ENCODE assay signal across 20 cellular contexts in the genomic region with DNA sequence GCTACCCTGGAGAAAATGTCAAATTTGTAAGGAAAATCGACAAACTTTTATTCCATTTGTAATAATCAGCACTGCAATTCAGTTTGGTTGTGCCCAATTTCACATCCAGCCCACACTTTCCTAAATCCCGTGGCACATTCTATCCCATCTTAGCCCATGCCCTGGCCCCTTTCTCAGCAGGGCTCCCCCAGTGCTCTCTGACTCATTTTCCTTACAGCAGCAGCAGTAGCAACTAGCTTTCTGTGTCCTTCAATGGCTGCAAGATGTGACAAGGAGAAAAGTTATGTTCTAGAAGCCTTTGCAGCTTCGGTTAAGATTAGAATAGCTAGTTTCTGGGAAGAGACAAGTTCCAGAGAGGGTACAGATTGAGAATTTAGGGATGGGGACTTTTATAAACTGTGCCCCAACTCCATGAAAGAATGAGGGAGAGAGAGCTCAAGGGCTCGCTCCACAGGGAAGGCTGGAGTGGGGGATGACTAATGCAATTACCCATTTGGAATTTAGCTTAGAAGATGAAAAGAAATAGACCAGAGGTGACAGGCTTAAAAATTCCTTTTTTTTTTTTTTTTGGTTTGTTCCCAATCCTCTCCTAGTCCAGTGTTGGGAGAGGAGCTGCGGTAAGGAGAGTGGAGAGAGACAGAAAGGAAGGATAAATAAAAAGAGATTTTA. TPM values are rescaled to one million over a fixed set of nuclear protein-coding genes. Genes with fewer than 3 reads are reported as not detected.
DNase-seq lines count a peak whose midpoint lies in the region; ATAC-seq, FAIRE-seq and TF ChIP-seq lines count a peak whose summit lies in the region.
"Had no signal": no experiment of that assay in that cellular context is flagged by ENCODE, and none has a peak within 500 bp of the region (broad histone marks: within the 10 kb centered on the region; RNA-seq: fewer than 3 reads in every experiment).

No MANE protein-coding gene starts in this region.

- DNase-seq in GM23338 (ENCODE audit: low spot score) (no peak), RPMI7951 (ENCODE audit: low read depth) (peak; percentile 78), H1 (ENCODE audit: low read depth in 1 of 2, low spot score in 2 of 2) (no peak), trophoblast cell (peak in 1 of 2 donors; percentile 33), DMS79 (lab: John Stamatoyannopoulos, UW) (no peak)
- DNase-seq in stimulated activated CD4-positive, alpha-beta T cell treated with anti-CD3 and anti-CD28 coated beads, Interleukin-12 subunit alpha, Interleukin-12 subunit beta, amount 100 ng/mL, for 4 hours: no peak
- DNase-seq: activated CD4-positive, CD25-positive, alpha-beta regulatory T cell treated with anti-CD3 and anti-CD28 coated beads, Interleukin-2, amount 50 U/mL, for 72 hours; activated naive CD4-positive, alpha-beta T cell treated with anti-CD3 and anti-CD28 coated beads, Interleukin-2, amount 50 U/mL, for 16 hours; DMS79 treated with DMSO at 0.1 percent for 48 hours; glutamatergic neuron; NCI-H2029 treated with DMSO at 0.1 percent for 48 hours; NCI-H526 treated with DMSO at 0.1 percent for 48 hours; RPMI8226 had no signal

- H3K18ac ChIP-seq in H1 (ENCODE audit: extremely low read depth, low read length) (no peak overlapping the region), trophoblast cell (ENCODE audit: low read length) (no peak overlapping the region)

- no peaks in the 10 kb centered on the region; the same call in 2 of the 3 replicates for H3K9me3 Mint-ChIP-seq in GM23338
- H3K9me3 Mint-ChIP-seq: T-helper 1 cell treated with Interleukin-12 subunit alpha and Interleukin-12 subunit beta and Interleukin-4 antibody, amounts not matched to agents 30 μg/mL and 1 μg/mL, for 36 hours had no signal

- H3K36me3 Mint-ChIP-seq in GM23338 (ENCODE audit: low read depth): no peaks in the 10 kb centered on the region
- H3K36me3 Mint-ChIP-seq: mesothelial cell of epicardium had no signal

- no peak for TF ChIP-seq POLR2A in H1 (IDR thresholded peaks at IDR 0.05; ENCODE audit: control extremely low read depth in 1 of 2, low read depth in 2 of 2, low read length in 2 of 2)

- H3K14ac ChIP-seq in H1 (ENCODE audit: insufficient read length) (no peak overlapping the region), trophoblast cell (ENCODE audit: low read length) (no peak overlapping the region)

- H3K4me3 ChIP-seq in GM23338: no peak overlapping the region
- no peak overlapping the region for H3K4me3 ChIP-seq in H1 (ENCODE audit: extremely low read depth in 1 of 4, insufficient read depth in 2 of 4, low read depth in 3 of 4, low read length in 4 of 4)
- no peak overlapping the region for H3K4me3 ChIP-seq in trophoblast cell (ENCODE audit: low read depth, low read length)
- H3K4me3 ChIP-seq: BLaER1 treated with 17β-estradiol and CSF1 and Interleukin-3, amounts not matched to agents 10 nM and 100 nM; GM12878 had no signal

- H3K9ac ChIP-seq in H1 (replicated peaks in 1 of 4; ENCODE audit: extremely low read depth in 1 of 4, low read depth in 3 of 4, low read length in 3 of 4) (no peak overlapping the region), trophoblast cell (ENCODE audit: low read length) (peak overlapping the region; percentile 77)
- H3K9ac ChIP-seq: BLaER1 treated with 17β-estradiol and CSF1 and Interleukin-3, amounts not matched to agents 10 nM and 100 nM had no signal

- H3F3A ChIP-seq in GM23338 (replicated peaks; ENCODE audit: low read depth): no peaks in the 10 kb centered on the region

- H3K79me1 ChIP-seq in H1 (ENCODE audit: low read depth, low read length) (no peaks in the 10 kb centered on the region), trophoblast cell (ENCODE audit: low read length) (no peaks in the 10 kb centered on the region)

- 69% methylated on average over 5 of the region's 5 CpGs; no CpG with 5 or more reads in 1 of the 2 experiments for WGBS in H1 (ENCODE audit: extremely low coverage in 1 of 2, insufficient coverage in 1 of 2, insufficient read length in 1 of 2, insufficient replicate concordance in 2 of 2, low coverage in 1 of 2, low lambda C conversion rate in 2 of 2, missing lambda C conversion rate in 1 of 2), 2 experiments
- WGBS in trophoblast cell (ENCODE audit: extremely low coverage, insufficient coverage, insufficient read length): no CpG with 5 or more reads among the region's 5 CpGs

- no peak overlapping the region for H3K4me2 ChIP-seq in GM23338
- H3K4me2 ChIP-seq in H1 (ENCODE audit: insufficient read depth in 1 of 2, low read depth in 2 of 2, low read length in 2 of 2): peak overlapping the region in 1 of 2 experiments; percentile 30; a peak in 1 of 4 replicates
- no peak overlapping the region for H3K4me2 ChIP-seq in trophoblast cell (ENCODE audit: low read length)
- H3K4me2 ChIP-seq: BLaER1 treated with 17β-estradiol and CSF1 and Interleukin-3, amounts not matched to agents 10 nM and 100 nM had no signal

- H3K36me3 ChIP-seq in GM23338 (ENCODE audit: insufficient read depth): no peaks in the 10 kb centered on the region
- H3K36me3 ChIP-seq in H1 (ENCODE audit: control insufficient read depth in 2 of 4, insufficient read depth in 4 of 4, low read length in 3 of 4): no peaks in the 10 kb centered on the region
- no peaks in the 10 kb centered on the region for H3K36me3 ChIP-seq in trophoblast cell (ENCODE audit: control insufficient read depth in 1 of 2, insufficient read depth in 2 of 2, low read length in 2 of 2)
- H3K36me3 ChIP-seq: BLaER1 treated with 17β-estradiol and CSF1 and Interleukin-3, amounts not matched to agents 10 nM and 100 nM had no signal

- FAIRE-seq in H1 (lab: Jason Lieb, UNC): no peak
- FAIRE-seq: endothelial cell of umbilical vein, GM12878 had no signal

- peaks cover 2% of the 10 kb centered on the region for H3K27me3 Mint-ChIP-seq in GM23338 (ENCODE audit: insufficient read depth, low read depth, poor library complexity)

- H3K23me2 ChIP-seq in H1 (ENCODE audit: low read depth, low read length): no peaks in the 10 kb centered on the region

- H2BK120ac ChIP-seq in H1 (replicated peaks; ENCODE audit: low read depth, low read length) (no peak overlapping the region), trophoblast cell (ENCODE audit: insufficient read depth, low read length, poor library complexity) (no peak overlapping the region)

- H3K9me3 ChIP-seq in H1 (ENCODE audit: insufficient read depth in 2 of 2, low read depth in 1 of 2, low read length in 1 of 2): no peaks in the 10 kb centered on the region
- no peaks in the 10 kb centered on the region for H3K9me3 ChIP-seq in trophoblast cell (ENCODE audit: insufficient read depth, low read depth, low read length)

- H3K27me3 ChIP-seq in GM23338 (ENCODE audit: insufficient read depth) (no peaks in the 10 kb centered on the region), H1 (replicated peaks in 1 of 4; ENCODE audit: control insufficient read depth in 3 of 4, extremely low read depth in 1 of 4, insufficient read depth in 3 of 4, low read length in 3 of 4) (no peaks in the 10 kb centered on the region), trophoblast cell (ENCODE audit: insufficient read depth, low read length) (no peaks in the 10 kb centered on the region)
- H3K27me3 ChIP-seq: BLaER1 treated with 17β-estradiol and CSF1 and Interleukin-3, amounts not matched to agents 10 nM and 100 nM had no signal

- H2BK5ac ChIP-seq in H1 (ENCODE audit: low read depth, low read length): no peak overlapping the region
- no peak overlapping the region for H2BK5ac ChIP-seq in trophoblast cell (ENCODE audit: low read depth, low read length, poor library complexity)

- H3K79me2 ChIP-seq in GM23338 (replicated peaks; ENCODE audit: insufficient read depth): no peaks in the 10 kb centered on the region
- H3K79me2 ChIP-seq in H1 (ENCODE audit: control insufficient read depth in 1 of 2, insufficient read depth in 2 of 2, low read length in 2 of 2): no peaks in the 10 kb centered on the region
- no peaks in the 10 kb centered on the region for H3K79me2 ChIP-seq in trophoblast cell (ENCODE audit: control insufficient read depth, insufficient read depth, low read length, poor library complexity)

- peak overlapping the region; percentile 12 for H4K91ac ChIP-seq in H1 (replicated peaks; ENCODE audit: insufficient read length, low read length)
- H4K91ac ChIP-seq in trophoblast cell (ENCODE audit: low read depth, low read length): no peak overlapping the region

- CTCF ChIA-PET in H1 (lab: Charles Lee; ENCODE audit: partially characterized antibody): interaction anchor here (0.6 to 1.6 kb wide), 8 partner anchors 10 to 304 kb away, joined by 3 to 4 read pairs (median 3); partner anchors contain the start of gene POU2F1

- H4K20me1 ChIP-seq in GM23338 (replicated peaks; ENCODE audit: insufficient read depth) (no peaks in the 10 kb centered on the region), H1 (replicated peaks in 1 of 2; ENCODE audit: control insufficient read depth in 1 of 2, insufficient read depth in 2 of 2, low read length in 2 of 2) (no peaks in the 10 kb centered on the region)
- H4K20me1 ChIP-seq: BLaER1 treated with 17β-estradiol and CSF1 and Interleukin-3, amounts not matched to agents 10 nM and 100 nM had no signal

- H3K4me3 Mint-ChIP-seq in GM23338: no peak overlapping the region
- H3K4me3 Mint-ChIP-seq: mesothelial cell of epicardium; T-helper 1 cell treated with Interleukin-12 subunit alpha and Interleukin-12 subunit beta and Interleukin-4 antibody, amounts not matched to agents 30 μg/mL and 1 μg/mL, for 36 hours had no signal

- H4K5ac ChIP-seq in H1 (ENCODE audit: insufficient read length, low read depth, low read length): no peak overlapping the region

- H2BK20ac ChIP-seq in H1 (ENCODE audit: low read length): no peak overlapping the region

- no peak overlapping the region for H4K8ac ChIP-seq in H1 (ENCODE audit: extremely low read depth, insufficient read depth, low read length)
- H4K8ac ChIP-seq in trophoblast cell (ENCODE audit: low read depth, low read length): no peak overlapping the region

- H3K4me1 ChIP-seq in GM23338 (ENCODE audit: insufficient read depth) (peaks cover 5% of the 10 kb centered on the region; the same call in 1 of the 2 replicates), H1 (replicated peaks in 1 of 4; ENCODE audit: control insufficient read depth in 3 of 4, insufficient read depth in 4 of 4, low read length in 3 of 4) (peaks cover 0 to 6% (median 2%) of the 10 kb centered on the region in 4 experiments; a peak in 5 of 7 replicates), trophoblast cell (ENCODE audit: control insufficient read depth in 1 of 2, insufficient read depth in 2 of 2, low read length in 2 of 2) (peaks cover 2 to 8% of the 10 kb centered on the region in 2 experiments)

- POLR2A ChIA-PET in H1 (lab: Charles Lee; ENCODE audit: partially characterized antibody): interaction anchor here (1.8 to 2.9 kb wide), 2 partner anchors 10 to 46 kb away, joined by 7 to 9 read pairs; partner anchors contain the start of gene POU2F1

- ATAC-seq in GM23338 (peak; percentile 63), HG02840 (IDR thresholded peaks at IDR 0.05; ENCODE audit: low FRiP score, unreplicated experiment) (no peak), GM18868 (IDR thresholded peaks at IDR 0.05; ENCODE audit: unreplicated experiment) (no peak)
- ATAC-seq: GM12878 had no signal

- no peak overlapping the region for H4K12ac ChIP-seq in trophoblast cell (ENCODE audit: low read depth, low read length)

- TF ChIP-seq CTCF in GM23338 (conservative IDR thresholded peaks at IDR 0.05; ENCODE audit: low read depth in 2 of 2) (no peak), H1 (IDR thresholded peaks at IDR 0.05; ENCODE audit: control extremely low read depth in 1 of 3, insufficient read depth in 1 of 3, low read depth in 1 of 3, low read length in 3 of 3) (no peak)

- no peak overlapping the region for H2AK5ac ChIP-seq in H1 (ENCODE audit: low read depth, low read length)
- H2AK5ac ChIP-seq in trophoblast cell (ENCODE audit: low read length): no peak overlapping the region

- H2AFZ ChIP-seq in GM23338 (peak overlapping the region; percentile 82), H1 (ENCODE audit: low read length) (no peak overlapping the region), trophoblast cell (ENCODE audit: insufficient read depth, low read length, poor library complexity) (no peak overlapping the region)

- no peak for TF ChIP-seq RAD21 in H1 (IDR thresholded peaks at IDR 0.05 in 1 of 2, conservative IDR thresholded peaks at IDR 0.05 in 1 of 2; ENCODE audit: low read depth in 2 of 2, low read length in 2 of 2)

- H3K27ac Mint-ChIP-seq in GM23338: peak overlapping the region; percentile 28; the same call in 1 of the 2 replicates
- H3K27ac Mint-ChIP-seq: mesothelial cell of epicardium; T-helper 1 cell treated with Interleukin-12 subunit alpha and Interleukin-12 subunit beta and Interleukin-4 antibody, amounts not matched to agents 30 μg/mL and 1 μg/mL, for 36 hours had no signal

- H3K56ac ChIP-seq in H1 (replicated peaks; ENCODE audit: insufficient read length, low read depth, low read length): no peak overlapping the region

- H2BK12ac ChIP-seq in H1 (ENCODE audit: low read depth, low read length): no peak overlapping the region
- H2BK12ac ChIP-seq in trophoblast cell (ENCODE audit: low read length): no peak overlapping the region

- H3K23ac ChIP-seq in H1 (ENCODE audit: insufficient read length): no peak overlapping the region
- H3K23ac ChIP-seq in trophoblast cell (ENCODE audit: low read length): no peak overlapping the region

- peaks cover 9% of the 10 kb centered on the region; the same call in 1 of the 2 replicates for H3K9me2 ChIP-seq in GM23338 (ENCODE audit: insufficient read depth)

- no peak overlapping the region for H2BK15ac ChIP-seq in H1 (ENCODE audit: low read length)

- peaks cover 24% of the 10 kb centered on the region for H3K4me1 Mint-ChIP-seq in GM23338

- no peak for TF ChIP-seq EP300 in H1 (IDR thresholded peaks at IDR 0.05; ENCODE audit: borderline replicate concordance in 1 of 2, low read depth in 2 of 2, low read length in 2 of 2)

- H3K4ac ChIP-seq in H1 (replicated peaks; ENCODE audit: insufficient read length, low read depth, low read length): no peak overlapping the region
- H3K4ac ChIP-seq in trophoblast cell (ENCODE audit: low read depth, low read length): no peak overlapping the region

- H3K27ac ChIP-seq in GM23338 (ENCODE audit: low read depth) (no peak overlapping the region), H1 (ENCODE audit: low read depth, low read length) (no peak overlapping the region), trophoblast cell (ENCODE audit: low read depth, low read length) (no peak overlapping the region)
- H3K27ac ChIP-seq: BLaER1 treated with 17β-estradiol and CSF1 and Interleukin-3, amounts not matched to agents 10 nM and 100 nM had no signal

RNA-seq across cellular contexts. Expression of gene POU2F1, which starts 47.0 kb away (rescaled TPM):
- total RNA-seq in GM23338 (2014; rRNA removed; shearing (Covaris generic)): 52.0 and 66.1 TPM in 2 replicates
- polyA plus RNA-seq in GM23338 (2016; fragmentation: Nextera tagmentation; extraction: Ambion mirVana) (29.9 and 38.8 TPM in 2 replicates), H1 (2011; rRNA removed) (36.2 and 37.0 TPM in 2 replicates)
- 6.1 and 8.4 TPM in 2 replicates for total RNA-seq in RPMI7951 (2014; rRNA removed; shearing (Covaris generic))
- total RNA-seq in H1 (2021; fragmentation: NEBNext Ultra II Directional; extraction: Animal tissue kit (Norgen Biotek cat#: 25700)): 55.1 and 57.2 TPM in 2 replicates
- 24.6 TPM for polyA plus RNA-seq in H1 (2011; cell fraction: cytosol; rRNA removed)
- 87.2 TPM for polyA plus RNA-seq in H1 (2011; cell fraction: nucleus; rRNA removed)
- polyA plus RNA-seq in H1 (2012, experiment 1 of 2): 15.4 to 21.5 TPM (median 17.3 TPM) in 4 replicates
- polyA plus RNA-seq in H1 (2012, experiment 2 of 2): 1.7 TPM
- 26.5 TPM for polyA plus RNA-seq in H1 (2013, experiment 1 of 2)
- 21.6 TPM for polyA plus RNA-seq in H1 (2013, experiment 2 of 2)
- 151 and 160 TPM in 2 replicates for polyA minus RNA-seq in H1 (2011; rRNA and poly(A)+ RNA removed)
- 30.0 TPM for polyA minus RNA-seq in H1 (2011; cell fraction: cytosol; rRNA and poly(A)+ RNA removed)
- polyA minus RNA-seq in H1 (2011; cell fraction: nucleus; rRNA and poly(A)+ RNA removed): 113 TPM
- 28.6 and 29.4 TPM in 2 replicates for polyA plus RNA-seq in trophoblast cell (2013)
